In genomic region chr1:21198929-21199328, GRCh38 we compare ENCODE assay signal across 20 cellular contexts.
"Had no signal": no experiment of that assay in that cellular context is flagged by ENCODE, and none has a peak within 500 bp of the region (broad histone marks: within the 10 kb centered on the region; RNA-seq: fewer than 3 reads in every experiment).

No MANE protein-coding gene starts in this region.

- H3K27ac ChIP-seq: coronary artery, hepatocyte, left ventricle myocardium inferior, lower lobe of right lung, neutrophil, thoracic aorta, transverse colon had no signal

- H3K4me3 Mint-ChIP-seq: endodermal cell; naive thymus-derived CD4-positive, alpha-beta T cell; nephron progenitor cell; stimulated activated effector memory CD8-positive, alpha-beta T cell treated with anti-CD3 and anti-CD28 coated beads, Interleukin-12 subunit alpha, Interleukin-12 subunit beta, amount 100 ng/mL, for 72 hours; stimulated activated naive CD8-positive, alpha-beta T cell treated with anti-CD3 and anti-CD28 coated beads, Interleukin-15, amount 100 ng/mL, for 72 hours had no signal

- H3K4me3 ChIP-seq: coronary artery, hepatocyte, left ventricle myocardium inferior, lower lobe of right lung, smooth muscle cell, thoracic aorta, transverse colon had no signal

- H3K79me2 ChIP-seq: hepatocyte had no signal

- H3K36me3 ChIP-seq: left ventricle myocardium inferior, lower lobe of right lung, neutrophil, thoracic aorta, transverse colon had no signal

- DNase-seq: effector CD4-positive, alpha-beta T cell; endodermal cell; foreskin melanocyte; kidney; left cardiac atrium; left ventricle myocardium inferior; lower lobe of right lung; naive thymus-derived CD4-positive, alpha-beta T cell; nephron progenitor cell; right cardiac atrium; stimulated activated CD4-positive, alpha-beta T cell treated with anti-CD3 and anti-CD28 coated beads, Interleukin-4, amount 100 ng/mL, for 1 hour; stimulated activated CD8-positive, alpha-beta memory T cell treated with anti-CD3 and anti-CD28 coated beads, Interleukin-4, amount 100 ng/mL, for 48 hours; stimulated activated naive CD8-positive, alpha-beta T cell treated with anti-CD3 and anti-CD28 coated beads, Interleukin-15, amount 100 ng/mL, for 72 hours; transverse colon had no signal

- H3K27ac Mint-ChIP-seq: endodermal cell; nephron progenitor cell; stimulated activated effector memory CD8-positive, alpha-beta T cell treated with anti-CD3 and anti-CD28 coated beads, Interleukin-12 subunit alpha, Interleukin-12 subunit beta, amount 100 ng/mL, for 72 hours; stimulated activated naive CD8-positive, alpha-beta T cell treated with anti-CD3 and anti-CD28 coated beads, Interleukin-15, amount 100 ng/mL, for 72 hours had no signal

- H3K4me2 ChIP-seq: hepatocyte, smooth muscle cell had no signal

- H3K27me3 ChIP-seq: hepatocyte, transverse colon had no signal

- H3K4me1 ChIP-seq: lower lobe of right lung had no signal

- H3K36me3 Mint-ChIP-seq: naive thymus-derived CD4-positive, alpha-beta T cell; stimulated activated effector memory CD8-positive, alpha-beta T cell treated with anti-CD3 and anti-CD28 coated beads, Interleukin-12 subunit alpha, Interleukin-12 subunit beta, amount 100 ng/mL, for 72 hours had no signal

- H3K4me1 Mint-ChIP-seq: nephron progenitor cell; stimulated activated effector memory CD8-positive, alpha-beta T cell treated with anti-CD3 and anti-CD28 coated beads, Interleukin-12 subunit alpha, Interleukin-12 subunit beta, amount 100 ng/mL, for 72 hours; stimulated activated naive CD8-positive, alpha-beta T cell treated with anti-CD3 and anti-CD28 coated beads, Interleukin-15, amount 100 ng/mL, for 72 hours had no signal

- H3K9me3 ChIP-seq: left ventricle myocardium inferior, lower lobe of right lung, neutrophil, thoracic aorta, transverse colon had no signal

- H2AFZ ChIP-seq: hepatocyte had no signal

- H3K9me3 Mint-ChIP-seq: endodermal cell; naive thymus-derived CD4-positive, alpha-beta T cell; stimulated activated effector memory CD8-positive, alpha-beta T cell treated with anti-CD3 and anti-CD28 coated beads, Interleukin-12 subunit alpha, Interleukin-12 subunit beta, amount 100 ng/mL, for 72 hours; stimulated activated naive CD8-positive, alpha-beta T cell treated with anti-CD3 and anti-CD28 coated beads, Interleukin-15, amount 100 ng/mL, for 72 hours had no signal

- ATAC-seq: left cardiac atrium; lower lobe of right lung; naive thymus-derived CD4-positive, alpha-beta T cell; right cardiac atrium; stimulated activated effector memory CD8-positive, alpha-beta T cell treated with anti-CD3 and anti-CD28 coated beads, Interleukin-12 subunit alpha, Interleukin-12 subunit beta, amount 100 ng/mL, for 72 hours; stimulated activated naive CD8-positive, alpha-beta T cell treated with anti-CD3 and anti-CD28 coated beads, Interleukin-15, amount 100 ng/mL, for 72 hours had no signal
